In genomic region chr12:10363922-10364838, GRCh38 we compare ENCODE assay signal across 8 cellular contexts. TPM values are rescaled to one million over a fixed set of nuclear protein-coding genes. Genes with fewer than 3 reads are reported as not detected.
DNase-seq lines count a peak whose midpoint lies in the region; ATAC-seq, FAIRE-seq and TF ChIP-seq lines count a peak whose summit lies in the region.

No MANE protein-coding gene starts in this region.

- peak overlapping the region; percentile 90 for H3K4me2 ChIP-seq in skeletal muscle satellite cell (ENCODE audit: low read length)

- H3K27me3 ChIP-seq in NT2/D1 (ENCODE audit: insufficient read depth, insufficient read length) (no peaks in the 10 kb centered on the region), iPS-15b (ENCODE audit: control insufficient read depth, insufficient read depth, low read length) (no peaks in the 10 kb centered on the region), skeletal muscle satellite cell (ENCODE audit: control insufficient read depth, insufficient read depth, low read length) (no peaks in the 10 kb centered on the region)

- H3K9ac ChIP-seq in NT2/D1 (ENCODE audit: insufficient read length, low read depth) (peak overlapping the region; percentile 71), iPS-15b (ENCODE audit: low read depth, low read length) (peak overlapping the region; percentile 9), skeletal muscle satellite cell (ENCODE audit: low read depth, low read length) (peak overlapping the region; percentile 84)

- DNase-seq in DMS153 (lab: John Stamatoyannopoulos, UW) (peak; percentile 60), GM19239 (ENCODE audit: insufficient read length, low spot score) (no peak), NT2/D1 (ENCODE audit: low read depth, low spot score) (no peak), astrocyte of the spinal cord (ENCODE audit: low read depth, low spot score) (peak; percentile 56), HuH-7.5 (ENCODE audit: low spot score) (no peak)

- no peak for TF ChIP-seq CTCF in astrocyte of the spinal cord (IDR thresholded peaks at IDR 0.05; ENCODE audit: low read depth, low read length)

- in situ Hi-C loops in astrocyte of the spinal cord (cut with HindIII; ENCODE audit: low sequenced_read_pairs), result no loop called here

- peaks cover 27% of the 10 kb centered on the region; the same call in 1 of the 2 replicates for H3K9me3 ChIP-seq in NT2/D1 (ENCODE audit: insufficient read depth, low read length)
- H3K9me3 ChIP-seq in iPS-15b (ENCODE audit: control insufficient read depth, insufficient read depth, low read length), result no peaks in the 10 kb centered on the region
- H3K9me3 ChIP-seq in skeletal muscle satellite cell (replicated peaks; ENCODE audit: low read length), result no peaks in the 10 kb centered on the region

- no peaks in the 10 kb centered on the region for H3K36me3 ChIP-seq in NT2/D1 (ENCODE audit: insufficient read depth, insufficient read length, low read length)
- H3K36me3 ChIP-seq in iPS-15b (ENCODE audit: control insufficient read depth, insufficient read depth, low read length), result no peaks in the 10 kb centered on the region
- no peaks in the 10 kb centered on the region for H3K36me3 ChIP-seq in skeletal muscle satellite cell (ENCODE audit: insufficient read depth, low read length)

- H3K4me1 ChIP-seq in NT2/D1 (ENCODE audit: insufficient read depth, insufficient read length), result peaks cover 18% of the 10 kb centered on the region
- peaks cover 43% of the 10 kb centered on the region for H3K4me1 ChIP-seq in iPS-15b (ENCODE audit: control insufficient read depth, insufficient read depth, low read length)
- H3K4me1 ChIP-seq in skeletal muscle satellite cell (ENCODE audit: control insufficient read depth, insufficient read depth, low read length), result peaks cover 44% of the 10 kb centered on the region

- peak overlapping the region; percentile 55 for H3K4me3 ChIP-seq in NT2/D1 (ENCODE audit: insufficient read length, low read depth)
- H3K4me3 ChIP-seq in astrocyte of the spinal cord (ENCODE audit: low read depth, low read length), result peak overlapping the region; percentile 56
- H3K4me3 ChIP-seq in iPS-15b (ENCODE audit: low read depth, low read length), result peak overlapping the region; percentile 47
- peak overlapping the region; percentile 72 for H3K4me3 ChIP-seq in skeletal muscle satellite cell (ENCODE audit: low read length)

- FAIRE-seq in GM19239 (lab: Jason Lieb, UNC), result peak; percentile 91

- ATAC-seq in HG03135 (IDR thresholded peaks at IDR 0.05; ENCODE audit: unreplicated experiment), result peak; percentile 75

RNA-seq across cellular contexts. Expression of gene KLRK1, which starts 25.7 kb away (rescaled TPM):
- total RNA-seq in skeletal muscle satellite cell (2012; rRNA removed), result not detected in 2 replicates

RNA-seq across cellular contexts. Expression of gene KLRC4, which starts 45.4 kb away (rescaled TPM):
- total RNA-seq in skeletal muscle satellite cell (2012; rRNA removed), result not detected in 2 replicates

RNA-seq across cellular contexts. Expression of gene KLRC3, which starts 56.2 kb away (rescaled TPM):
- not detected in 2 replicates for total RNA-seq in skeletal muscle satellite cell (2012; rRNA removed)

RNA-seq across cellular contexts. Expression of gene KLRD1, which starts 56.5 kb away (rescaled TPM):
- under 0.01 and 0.51 TPM in 2 replicates for total RNA-seq in skeletal muscle satellite cell (2012; rRNA removed)

Comparison
In these comparisons a context has a peak if more than half of its experiments do, and no peak if none do; other contexts are left out.
1. DNase-seq: peak in DMS153 (single experiment) and astrocyte of the spinal cord (single experiment); none in GM19239 (single experiment), NT2/D1 (single experiment) and HuH-7.5 (single experiment).
2. H3K9ac ChIP-seq: peak in every context shown above with its lines; median percentile 84 in skeletal muscle satellite cell; 71 in NT2/D1; 9 in iPS-15b.
3. Peak in every context shown above with its lines, with median percentiles within 50 percentile points of each other: H3K4me3 ChIP-seq.